ENCODE assay signal across 11 cellular contexts in the genomic region with DNA sequence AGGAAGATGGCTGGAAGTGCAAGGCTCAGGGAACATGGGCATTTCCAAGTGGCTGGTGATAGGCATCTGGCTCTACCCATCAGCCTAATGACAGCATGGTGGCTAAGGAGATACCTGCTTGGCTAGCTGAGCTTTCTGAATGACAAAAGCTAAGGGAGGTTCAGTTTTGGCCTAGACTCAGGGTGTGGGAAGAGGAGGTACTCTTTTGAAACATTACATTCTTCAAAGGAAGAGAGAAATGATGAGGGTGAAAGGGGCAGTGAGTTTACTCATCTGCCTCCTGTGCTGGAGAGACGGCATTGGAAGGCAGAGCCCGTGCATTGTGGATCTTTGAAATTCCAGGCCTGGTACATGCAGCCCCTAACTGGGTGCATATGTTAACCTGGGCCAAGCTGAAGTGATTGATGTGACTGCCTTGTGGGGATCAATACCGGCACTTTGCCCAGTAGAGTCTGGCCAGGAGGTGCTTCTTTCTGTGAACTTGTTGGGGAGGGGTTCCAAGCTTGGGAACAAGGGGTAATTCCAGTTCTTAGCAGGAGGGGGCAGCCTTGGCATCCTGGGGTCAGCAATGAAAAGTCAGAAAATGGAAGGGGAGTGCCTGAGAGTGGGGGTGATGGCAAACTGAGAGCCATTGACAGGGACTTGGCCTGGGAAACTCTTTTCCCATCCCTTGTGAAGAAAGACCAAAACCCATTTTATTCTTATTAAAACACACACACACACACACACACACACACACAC.
DNase-seq lines count a peak whose midpoint lies in the region; ATAC-seq and TF ChIP-seq lines count a peak whose summit lies in the region.
"Had no signal": no experiment of that assay in that cellular context is flagged by ENCODE, and none has a peak within 500 bp of the region (broad histone marks: within the 10 kb centered on the region; RNA-seq: fewer than 3 reads in every experiment).

No MANE protein-coding gene starts in this region.

- peak; percentile 51 for ATAC-seq in activated CD4-positive, alpha-beta T cell treated with anti-CD3 and anti-CD28 coated beads for 36 hours
- ATAC-seq in HG02885 (IDR thresholded peaks at IDR 0.05; ENCODE audit: poor library complexity, unreplicated experiment) = peak; percentile 62
- ATAC-seq in HG03521 (IDR thresholded peaks at IDR 0.05; ENCODE audit: unreplicated experiment) = no peak

- peaks cover 23% of the 10 kb centered on the region for H3K4me1 Mint-ChIP-seq in activated CD4-positive, alpha-beta T cell treated with anti-CD3 and anti-CD28 coated beads for 36 hours
- H3K4me1 Mint-ChIP-seq in neural crest cell = no peaks in the 10 kb centered on the region

- POLR2A ChIA-PET in activated CD4-positive, alpha-beta T cell treated with anti-CD3 and anti-CD28 coated beads for 36 hours (lab: Charles Lee) = interaction anchor here (0.9 kb wide), 1 partner anchor 55 kb away, joined by 4 read pairs; no protein-coding TSS in a partner anchor

- H3K27ac Mint-ChIP-seq in activated CD4-positive, alpha-beta T cell treated with anti-CD3 and anti-CD28 coated beads for 36 hours = no peak overlapping the region
- no peak overlapping the region for H3K27ac Mint-ChIP-seq in neural crest cell (ENCODE audit: unreplicated experiment)

- intact Hi-C loops in activated CD4-positive, alpha-beta T cell treated with anti-CD3 and anti-CD28 coated beads for 36 hours (cut with DNase I, micrococcal nuclease) = loop anchor here (2.0 to 5.0 kb wide), 2 partner anchors 25 to 1040 kb away; no protein-coding TSS in a partner anchor

- peak; percentile 31 for DNase-seq in activated CD4-positive, alpha-beta T cell treated with anti-CD3 and anti-CD28 coated beads for 36 hours
- DNase-seq in activated CD4-positive, alpha-beta T cell treated with anti-CD3 and anti-CD28 coated beads for 1 hour = no peak
- DNase-seq in neural crest cell (ENCODE audit: low read depth, low spot score) (no peak), NOMO-1 (lab: John Stamatoyannopoulos, UW; ENCODE audit: unreplicated experiment in 2 of 2) (no peak), DMS79 (lab: John Stamatoyannopoulos, UW) (no peak)
- DNase-seq: C1 segment of cervical spinal cord had no signal

- no peaks in the 10 kb centered on the region for H3K9me3 Mint-ChIP-seq in activated CD4-positive, alpha-beta T cell treated with anti-CD3 and anti-CD28 coated beads for 36 hours (ENCODE audit: low read depth)
- no peaks in the 10 kb centered on the region for H3K9me3 Mint-ChIP-seq in neural crest cell
- H3K9me3 Mint-ChIP-seq: brain had no signal

- H3K27ac ChIP-seq in VCaP = no peak overlapping the region
- H3K27ac ChIP-seq: right atrium auricular region had no signal

- no peak overlapping the region for H3K4me3 Mint-ChIP-seq in activated CD4-positive, alpha-beta T cell treated with anti-CD3 and anti-CD28 coated beads for 36 hours
- no peak overlapping the region for H3K4me3 Mint-ChIP-seq in neural crest cell
- H3K4me3 Mint-ChIP-seq: brain had no signal

- CTCF ChIA-PET in activated CD4-positive, alpha-beta T cell treated with anti-CD3 and anti-CD28 coated beads for 36 hours (lab: Charles Lee) = interaction anchor here (0.5 to 1.4 kb wide), 7 partner anchors 8 to 685 kb away, joined by 3 to 5 read pairs (median 3); no protein-coding TSS in a partner anchor

- H3K36me3 Mint-ChIP-seq in activated CD4-positive, alpha-beta T cell treated with anti-CD3 and anti-CD28 coated beads for 36 hours (ENCODE audit: low read depth) = no peaks in the 10 kb centered on the region
- no peaks in the 10 kb centered on the region for H3K36me3 Mint-ChIP-seq in neural crest cell (ENCODE audit: low read depth)
- H3K36me3 Mint-ChIP-seq: brain had no signal

- peaks cover 8% of the 10 kb centered on the region for H3K27me3 Mint-ChIP-seq in activated CD4-positive, alpha-beta T cell treated with anti-CD3 and anti-CD28 coated beads for 36 hours
- H3K27me3 Mint-ChIP-seq in neural crest cell (ENCODE audit: low read depth) = no peaks in the 10 kb centered on the region

- TF ChIP-seq CTCF in VCaP (conservative IDR thresholded peaks at IDR 0.05) = peak; percentile 77
- TF ChIP-seq CTCF in neural crest cell (conservative IDR thresholded peaks at IDR 0.05) = peak; percentile 44
